17 cellular contexts compared by ENCODE assay signal in genomic region chr19:18975864-18976263, GRCh38. TPM values are rescaled to one million over a fixed set of nuclear protein-coding genes. Genes with fewer than 3 reads are reported as not detected.
DNase-seq lines count a peak whose midpoint lies in the region; ATAC-seq, FAIRE-seq and TF ChIP-seq lines count a peak whose summit lies in the region.
"Had no signal": no experiment of that assay in that cellular context is flagged by ENCODE, and none has a peak within 500 bp of the region (broad histone marks: within the 10 kb centered on the region; RNA-seq: fewer than 3 reads in every experiment).

No MANE protein-coding gene starts in this region.

- no peaks in the 10 kb centered on the region for H4K20me1 ChIP-seq in K562 (replicated peaks; ENCODE audit: control insufficient read depth, insufficient read depth, low read length)
- H4K20me1 ChIP-seq: BLaER1 had no signal

- DNase-seq in A673 (ENCODE audit: low spot score) (peak; percentile 80), K562 (ENCODE audit: extremely low read depth in 1 of 4, low spot score in 3 of 4) (no peak), left lung (no peak)
- DNase-seq: KBM-7, NCI-H1048, NCI-H2107, NCI-H2227 treated with DMSO at 0.1 percent for 48 hours, NCI-H524, Peyer's patch, Right ventricle myocardium superior, T-helper 1 cell had no signal

- no peak overlapping the region for H3K9ac ChIP-seq in K562 (ENCODE audit: insufficient read depth in 1 of 2, low read depth in 2 of 2, low read length in 2 of 2)
- H3K9ac ChIP-seq: BLaER1 had no signal

- H3K27me3 ChIP-seq in A673 (replicated peaks; ENCODE audit: insufficient read depth, low read depth, low read length, poor library complexity) (no peaks in the 10 kb centered on the region), K562 (ENCODE audit: control insufficient read depth in 2 of 2, insufficient read depth in 2 of 2, low read length in 2 of 2) (no peaks in the 10 kb centered on the region; a peak in 1 of 5 replicates), left lung (no peaks in the 10 kb centered on the region)
- H3K27me3 ChIP-seq: BLaER1, Peyer's patch had no signal

- H3K9me3 ChIP-seq in A673 (ENCODE audit: low read depth, low read length, poor library complexity, severe bottlenecking) = no peaks in the 10 kb centered on the region
- H3K9me3 ChIP-seq in HEK293 (ENCODE audit: control insufficient read depth, insufficient read depth, low read depth, low read length) = no peaks in the 10 kb centered on the region
- H3K9me3 ChIP-seq in K562 (replicated peaks; ENCODE audit: control insufficient read depth, insufficient read depth, low read depth, low read length) = no peaks in the 10 kb centered on the region
- H3K9me3 ChIP-seq in left lung = no peaks in the 10 kb centered on the region
- H3K9me3 ChIP-seq: BLaER1, Peyer's patch had no signal

- POLR2A ChIA-PET in A673 (lab: Charles Lee; ENCODE audit: low non-redundant PET) = no interaction called here
- POLR2A ChIA-PET in HEK293 (lab: Yijun Ruan, JAX) = interaction anchor here (0.7 kb wide), 2 partner anchors 20 to 165 kb away, joined by 4 to 5 read pairs; no protein-coding TSS in a partner anchor
- POLR2A ChIA-PET in K562 (lab: Yijun Ruan, JAX) = no interaction called here

- H3K36me3 ChIP-seq in A673 (ENCODE audit: insufficient read depth, low read length, poor library complexity, severe bottlenecking) (no peaks in the 10 kb centered on the region), HEK293 (ENCODE audit: control insufficient read depth in 2 of 2, insufficient read depth in 1 of 2, low read length in 2 of 2) (no peaks in the 10 kb centered on the region), K562 (ENCODE audit: control insufficient read depth, insufficient read depth, low read length) (no peaks in the 10 kb centered on the region), left lung (no peaks in the 10 kb centered on the region)
- H3K36me3 ChIP-seq: BLaER1, Peyer's patch had no signal

- H2AFZ ChIP-seq in K562 (ENCODE audit: low read depth, low read length) = no peak overlapping the region

- no peak for TF ChIP-seq EP300 in K562 (IDR thresholded peaks at IDR 0.05; ENCODE audit: low read length)

- no peak for TF ChIP-seq RAD21 in K562 (CRISPR knock-in tag; conservative IDR thresholded peaks at IDR 0.05 in 1 of 2, IDR thresholded peaks at IDR 0.05 in 1 of 2)

- H3K27ac ChIP-seq in A673 (ENCODE audit: low read depth, low read length, poor library complexity, severe bottlenecking) (no peak overlapping the region), HEK293 (ENCODE audit: extremely low read depth, low read depth, low read length) (no peak overlapping the region), K562 (ENCODE audit: extremely low read depth, low read depth, low read length) (no peak overlapping the region), left lung (no peak overlapping the region)
- H3K27ac ChIP-seq: BLaER1, Peyer's patch had no signal

- no peak overlapping the region for H3K4me3 ChIP-seq in A673 (ENCODE audit: low read depth, low read length, poor library complexity, severe bottlenecking)
- no peak overlapping the region for H3K4me3 ChIP-seq in HEK293 (ENCODE audit: low read depth, low read length)
- no peak overlapping the region for H3K4me3 ChIP-seq in K562
- no peak overlapping the region for H3K4me3 ChIP-seq in left lung
- H3K4me3 ChIP-seq: BLaER1, Peyer's patch had no signal

- CTCF ChIA-PET in A673 (lab: Charles Lee) (no interaction called here), HEK293 (lab: Yijun Ruan, JAX) (no interaction called here), K562 (lab: Yijun Ruan, JAX; ENCODE audit: low intra/inter-chr PET ratio) (interaction anchor here (0.7 kb wide), 1 partner anchor 15 kb away, joined by 6 read pairs; no protein-coding TSS in a partner anchor)

- no peak for ATAC-seq in K562
- ATAC-seq in HG02623 (IDR thresholded peaks at IDR 0.05; ENCODE audit: unreplicated experiment) = no peak
- ATAC-seq in left lung = no peak
- ATAC-seq in GM21717 (IDR thresholded peaks at IDR 0.05; ENCODE audit: unreplicated experiment) = no peak
- ATAC-seq: SK-N-SH treated with all-trans-retinoic acid at 6 μM for 48 hours had no signal

- no peaks in the 10 kb centered on the region for H3K9me1 ChIP-seq in K562 (ENCODE audit: control insufficient read depth, insufficient read depth, low read length)

- TF ChIP-seq POLR2A in K562 (conservative IDR thresholded peaks at IDR 0.05) = no peak

- BruUV-seq in A673 (replicated peaks; lab: Mats Ljungman, UMichigan) (no TSS peak), K562 (replicated peaks; lab: Mats Ljungman, UMichigan) (no TSS peak)

- WGBS in K562 (ENCODE audit: insufficient coverage, low coverage, missing lambda C conversion rate) = 27% methylated on average over 9 of the region's 10 CpGs

- intact Hi-C loops in A673 (cut with micrococcal nuclease; ENCODE audit: unreplicated experiment) = no loop called here
- intact Hi-C loops in K562 (cut with micrococcal nuclease) = no loop called here
- intact Hi-C loops in left lung (cut with DNase I) = no loop called here

- no peaks in the 10 kb centered on the region for H3K79me2 ChIP-seq in K562 (ENCODE audit: control insufficient read depth, insufficient read depth, low read length)

- in situ Hi-C loops in K562 (cut with MboI) = no loop called here

- H3K4me1 ChIP-seq in A673 (ENCODE audit: insufficient read depth, low read length, poor library complexity, severe bottlenecking) = peaks cover 16% of the 10 kb centered on the region
- peaks cover 5% of the 10 kb centered on the region; the same call in 1 of the 2 replicates for H3K4me1 ChIP-seq in HEK293 (ENCODE audit: control insufficient read depth, insufficient read depth, low read length)
- peaks cover 9 to 12% of the 10 kb centered on the region in 2 experiments for H3K4me1 ChIP-seq in K562 (replicated peaks in 1 of 2; ENCODE audit: control insufficient read depth in 2 of 2, insufficient read depth in 2 of 2, low read length in 2 of 2)
- peaks cover 3 to 41% of the 10 kb centered on the region in 2 donors for H3K4me1 ChIP-seq in left lung
- H3K4me1 ChIP-seq: Peyer's patch had no signal

- TF ChIP-seq CTCF in A673 (conservative IDR thresholded peaks at IDR 0.05; ENCODE audit: low read depth, low read length) = no peak
- no peak for TF ChIP-seq CTCF in HEK293 (tag by site-specific recombination; IDR thresholded peaks at IDR 0.05)
- TF ChIP-seq CTCF in K562 (IDR thresholded peaks at IDR 0.05 in 2 of 3, conservative IDR thresholded peaks at IDR 0.05 in 1 of 3; ENCODE audit: insufficient read depth in 2 of 3, low read depth in 1 of 3, low read length in 3 of 3) = no peak
- no peak for TF ChIP-seq CTCF in left lung (IDR thresholded peaks at IDR 0.05)

- H3K4me2 ChIP-seq in K562 (ENCODE audit: insufficient read depth, low read length) = no peak overlapping the region
- H3K4me2 ChIP-seq: BLaER1 had no signal

- FAIRE-seq in K562 (lab: Jason Lieb, UNC) = no peak
- FAIRE-seq: H54 had no signal

RNA-seq across cellular contexts. Expression of gene HOMER3, which starts 34.8 kb away (rescaled TPM):
- 23.9 and 31.0 TPM in 2 replicates for total RNA-seq in A673 (2021)
- total RNA-seq in K562 (2011; cell fraction: chromatin; rRNA removed; ENCODE audit: low replicate concordance) = 9.9 and 22.2 TPM in 2 replicates
- total RNA-seq in K562 (2011; cell fraction: nucleolus; rRNA removed) = 12.0 and 12.4 TPM in 2 replicates
- 9.1 and 12.6 TPM in 2 replicates for total RNA-seq in K562 (2011; cell fraction: nucleoplasm; rRNA removed)
- 4.2 and 6.8 TPM in 2 replicates for total RNA-seq in K562 (2014; rRNA removed)
- total RNA-seq in K562 (2014; rRNA removed; fragmentation: Illumina TruSeq; extraction: Trizol) = 1.2 and 1.3 TPM in 2 replicates
- total RNA-seq in K562 (2015; rRNA removed; fragmentation: Illumina TruSeq; extraction: Trizol) = 1.5 and 2.7 TPM in 2 replicates
- total RNA-seq in K562 (2021) = 3.4 and 4.1 TPM in 2 replicates
- polyA plus RNA-seq in K562 (2011; rRNA removed) = 5.1 and 10.3 TPM in 2 replicates
- polyA plus RNA-seq in K562 (2011; cell fraction: cytosol; rRNA removed) = 9.6 and 10.5 TPM in 2 replicates
- 9.2 and 20.4 TPM in 2 replicates for polyA plus RNA-seq in K562 (2011; cell fraction: nucleus; rRNA removed)
- polyA plus RNA-seq in K562 (2012) = 2.4 and 5.5 TPM in 2 replicates
- polyA plus RNA-seq in K562 (2014; fragmentation: Illumina TruSeq; extraction: Trizol) = 2.9 and 4.7 TPM in 2 replicates
- not detected for polyA plus RNA-seq in K562 (2014; fragmentation: Nextera tagmentation; extraction: Ambion mirVana)
- polyA plus RNA-seq in K562 (2014; rRNA removed) = 3.7 and 6.4 TPM in 2 replicates
- polyA minus RNA-seq in K562 (2011; rRNA and poly(A)+ RNA removed) = 2.5 and 2.9 TPM in 2 replicates
- 3.3 and 6.9 TPM in 2 replicates for polyA minus RNA-seq in K562 (2011; cell fraction: cytosol; rRNA and poly(A)+ RNA removed)
- 3.4 and 8.3 TPM in 2 replicates for polyA minus RNA-seq in K562 (2011; cell fraction: nucleus; rRNA and poly(A)+ RNA removed)
- 10 to 100 TPM; 27.6 to 32.1 TPM for total RNA-seq in left lung

RNA-seq across cellular contexts. Expression of gene DDX49, which starts 56.3 kb away (rescaled TPM):
- total RNA-seq in A673 (2021) = 61.1 and 68.8 TPM in 2 replicates
- 17.3 and 60.1 TPM in 2 replicates for total RNA-seq in K562 (2011; cell fraction: chromatin; rRNA removed; ENCODE audit: low replicate concordance)
- total RNA-seq in K562 (2011; cell fraction: nucleolus; rRNA removed) = 53.9 and 64.9 TPM in 2 replicates
- 23.2 and 29.4 TPM in 2 replicates for total RNA-seq in K562 (2011; cell fraction: nucleoplasm; rRNA removed)
- total RNA-seq in K562 (2014; rRNA removed) = 113 and 149 TPM in 2 replicates
- 26.2 and 45.7 TPM in 2 replicates for total RNA-seq in K562 (2014; rRNA removed; fragmentation: Illumina TruSeq; extraction: Trizol)
- total RNA-seq in K562 (2015; rRNA removed; fragmentation: Illumina TruSeq; extraction: Trizol) = 51.1 and 57.8 TPM in 2 replicates
- total RNA-seq in K562 (2021) = 78.9 and 88.6 TPM in 2 replicates
- polyA plus RNA-seq in K562 (2011; rRNA removed) = 35.6 and 43.2 TPM in 2 replicates
- 53.9 and 97.8 TPM in 2 replicates for polyA plus RNA-seq in K562 (2011; cell fraction: cytosol; rRNA removed)
- polyA plus RNA-seq in K562 (2011; cell fraction: nucleus; rRNA removed) = 37.4 and 64.0 TPM in 2 replicates
- 53.0 and 58.9 TPM in 2 replicates for polyA plus RNA-seq in K562 (2012)
- polyA plus RNA-seq in K562 (2014; fragmentation: Illumina TruSeq; extraction: Trizol) = 33.3 and 53.3 TPM in 2 replicates
- 1 to 10 TPM; 1.1 to 6.3 TPM for polyA plus RNA-seq in K562 (2014; fragmentation: Nextera tagmentation; extraction: Ambion mirVana)
- 61.3 and 65.9 TPM in 2 replicates for polyA plus RNA-seq in K562 (2014; rRNA removed)
- polyA minus RNA-seq in K562 (2011; rRNA and poly(A)+ RNA removed) = 27.6 and 57.1 TPM in 2 replicates
- polyA minus RNA-seq in K562 (2011; cell fraction: cytosol; rRNA and poly(A)+ RNA removed) = 34.9 and 39.1 TPM in 2 replicates
- polyA minus RNA-seq in K562 (2011; cell fraction: nucleus; rRNA and poly(A)+ RNA removed) = 23.5 and 26.5 TPM in 2 replicates
- total RNA-seq in left lung = 10 to 100 TPM; 33.5 to 40.7 TPM

RNA-seq across cellular contexts. Expression of gene COPE, which starts 56.7 kb away (rescaled TPM):
- total RNA-seq in A673 (2021) (244 and 267 TPM in 2 replicates), K562 (2014; rRNA removed) (239 and 305 TPM in 2 replicates), K562 (2014; rRNA removed; fragmentation: Illumina TruSeq; extraction: Trizol) (19.2 and 33.2 TPM in 2 replicates), K562 (2015; rRNA removed; fragmentation: Illumina TruSeq; extraction: Trizol) (130 and 147 TPM in 2 replicates), K562 (2021) (273 and 289 TPM in 2 replicates), left lung (100 to 1,000 TPM; 196 to 226 TPM)
- 63.5 and 278 TPM in 2 replicates for total RNA-seq in K562 (2011; cell fraction: chromatin; rRNA removed; ENCODE audit: low replicate concordance)
- 249 and 252 TPM in 2 replicates for total RNA-seq in K562 (2011; cell fraction: nucleolus; rRNA removed)
- 127 and 141 TPM in 2 replicates for total RNA-seq in K562 (2011; cell fraction: nucleoplasm; rRNA removed)
- polyA plus RNA-seq in K562 (2011; rRNA removed) (159 and 263 TPM in 2 replicates), K562 (2014; fragmentation: Illumina TruSeq; extraction: Trizol) (50.1 and 152 TPM in 2 replicates), K562 (2014; fragmentation: Nextera tagmentation; extraction: Ambion mirVana) (10 to 100 TPM in 1 of 2 experiments, 1 to 10 TPM in 1; 5.8 to 18.3 TPM), K562 (2014; rRNA removed) (230 and 233 TPM in 2 replicates)
- 307 and 533 TPM in 2 replicates for polyA plus RNA-seq in K562 (2011; cell fraction: cytosol; rRNA removed)
- polyA plus RNA-seq in K562 (2011; cell fraction: nucleus; rRNA removed) = 164 and 210 TPM in 2 replicates
- polyA plus RNA-seq in K562 (2012) = 176 and 372 TPM in 2 replicates
- polyA minus RNA-seq in K562 (2011; rRNA and poly(A)+ RNA removed) = 43.6 and 67.0 TPM in 2 replicates
- 103 and 143 TPM in 2 replicates for polyA minus RNA-seq in K562 (2011; cell fraction: cytosol; rRNA and poly(A)+ RNA removed)
- polyA minus RNA-seq in K562 (2011; cell fraction: nucleus; rRNA and poly(A)+ RNA removed) = 49.1 and 66.3 TPM in 2 replicates

RNA-seq across cellular contexts. Expression of gene SUGP2, which starts 57.5 kb away (rescaled TPM):
- total RNA-seq in A673 (2021) (120 and 136 TPM in 2 replicates), K562 (2014; rRNA removed) (50.6 and 61.7 TPM in 2 replicates), K562 (2014; rRNA removed; fragmentation: Illumina TruSeq; extraction: Trizol) (63.1 and 70.8 TPM in 2 replicates), K562 (2015; rRNA removed; fragmentation: Illumina TruSeq; extraction: Trizol) (60.5 and 61.8 TPM in 2 replicates), K562 (2021) (96.4 and 97.5 TPM in 2 replicates), left lung (10 to 100 TPM; 64.2 to 80.3 TPM)
- 383 and 414 TPM in 2 replicates for total RNA-seq in K562 (2011; cell fraction: chromatin; rRNA removed; ENCODE audit: low replicate concordance)
- 210 and 215 TPM in 2 replicates for total RNA-seq in K562 (2011; cell fraction: nucleolus; rRNA removed)
- total RNA-seq in K562 (2011; cell fraction: nucleoplasm; rRNA removed) = 214 and 219 TPM in 2 replicates
- polyA plus RNA-seq in K562 (2011; rRNA removed) (101 and 135 TPM in 2 replicates), K562 (2014; fragmentation: Illumina TruSeq; extraction: Trizol) (82.8 and 89.9 TPM in 2 replicates), K562 (2014; fragmentation: Nextera tagmentation; extraction: Ambion mirVana) (10 to 100 TPM; 13.1 to 22.6 TPM), K562 (2014; rRNA removed) (93.0 and 120 TPM in 2 replicates)
- polyA plus RNA-seq in K562 (2011; cell fraction: cytosol; rRNA removed) = 49.7 and 83.6 TPM in 2 replicates
- 318 and 368 TPM in 2 replicates for polyA plus RNA-seq in K562 (2011; cell fraction: nucleus; rRNA removed)
- polyA plus RNA-seq in K562 (2012) = 73.8 and 103 TPM in 2 replicates
- 58.5 and 77.2 TPM in 2 replicates for polyA minus RNA-seq in K562 (2011; rRNA and poly(A)+ RNA removed)
- 32.1 and 32.5 TPM in 2 replicates for polyA minus RNA-seq in K562 (2011; cell fraction: cytosol; rRNA and poly(A)+ RNA removed)
- 80.9 and 135 TPM in 2 replicates for polyA minus RNA-seq in K562 (2011; cell fraction: nucleus; rRNA and poly(A)+ RNA removed)

RNA-seq across cellular contexts. Expression of gene ARMC6, which starts 57.5 kb away (rescaled TPM):
- total RNA-seq in A673 (2021) (59.5 and 62.7 TPM in 2 replicates), K562 (2014; rRNA removed) (93.4 and 116 TPM in 2 replicates), K562 (2014; rRNA removed; fragmentation: Illumina TruSeq; extraction: Trizol) (25.9 and 40.9 TPM in 2 replicates), K562 (2015; rRNA removed; fragmentation: Illumina TruSeq; extraction: Trizol) (62.3 and 63.9 TPM in 2 replicates), K562 (2021) (69.2 and 73.4 TPM in 2 replicates), left lung (10 to 100 TPM; 23.7 to 37.9 TPM)
- total RNA-seq in K562 (2011; cell fraction: chromatin; rRNA removed; ENCODE audit: low replicate concordance) = 30.4 and 88.7 TPM in 2 replicates
- 63.9 and 75.1 TPM in 2 replicates for total RNA-seq in K562 (2011; cell fraction: nucleolus; rRNA removed)
- total RNA-seq in K562 (2011; cell fraction: nucleoplasm; rRNA removed) = 40.5 and 41.2 TPM in 2 replicates
- polyA plus RNA-seq in K562 (2011; rRNA removed) (38.1 and 47.1 TPM in 2 replicates), K562 (2014; fragmentation: Illumina TruSeq; extraction: Trizol) (63.6 and 75.5 TPM in 2 replicates), K562 (2014; fragmentation: Nextera tagmentation; extraction: Ambion mirVana) (1 to 10 TPM; 2.1 to 5.4 TPM), K562 (2014; rRNA removed) (65.4 and 76.3 TPM in 2 replicates)
- polyA plus RNA-seq in K562 (2011; cell fraction: cytosol; rRNA removed) = 48.2 and 88.3 TPM in 2 replicates
- polyA plus RNA-seq in K562 (2011; cell fraction: nucleus; rRNA removed) = 48.6 and 65.2 TPM in 2 replicates
- 53.4 and 54.5 TPM in 2 replicates for polyA plus RNA-seq in K562 (2012)
- polyA minus RNA-seq in K562 (2011; rRNA and poly(A)+ RNA removed) = 23.4 and 39.5 TPM in 2 replicates
- 50.9 and 61.3 TPM in 2 replicates for polyA minus RNA-seq in K562 (2011; cell fraction: cytosol; rRNA and poly(A)+ RNA removed)
- 25.5 and 25.7 TPM in 2 replicates for polyA minus RNA-seq in K562 (2011; cell fraction: nucleus; rRNA and poly(A)+ RNA removed)
